Comparison of ENCODE assay signal across 8 cellular contexts in genomic region chr15:72375501-72375845, GRCh38. TPM values are rescaled to one million over a fixed set of nuclear protein-coding genes. Genes with fewer than 3 reads are reported as not detected.
DNase-seq lines count a peak whose midpoint lies in the region; ATAC-seq and TF ChIP-seq lines count a peak whose summit lies in the region.

No MANE protein-coding gene starts in this region.

- in situ Hi-C loops in ACHN (cut with HindIII; ENCODE audit: low pct_ligation_motif_present, low pct_unique_long_range_greater_than_20kb, low sequenced_read_pairs): no loop called here

- DNase-seq in MCF 10A (ENCODE audit: unreplicated experiment): no peak
- peak; percentile 79 to 89 for DNase-seq in left lung
- peak in 15 of 49 donors; percentile 29 to 81 (median 64) for DNase-seq in substantia nigra (lab: John Stamatoyannopoulos, UW)
- no peak for DNase-seq in ACHN
- DNase-seq in activated effector memory CD4-positive, alpha-beta T cell treated with Interleukin-2 at 50 U/mL for 16 hours: no peak

- no peaks in the 10 kb centered on the region for H3K27me3 Mint-ChIP-seq in IgD-negative memory B cell
- H3K27me3 Mint-ChIP-seq in MCF 10A (ENCODE audit: insufficient read depth, unreplicated experiment): no peaks in the 10 kb centered on the region

- H3K27me3 ChIP-seq in left lung: no peaks in the 10 kb centered on the region

- POLR2A ChIA-PET in MCF 10A (lab: Yijun Ruan, JAX): interaction anchor here (0.6 to 3.0 kb wide), 33 partner anchors 8 to 680 kb away, joined by 3 to 27 read pairs (median 5); partner anchors contain the start of genes ARIH1, BBS4, CELF6 and HIGD2B

- no peaks in the 10 kb centered on the region for H3K9me3 ChIP-seq in left lung

- ATAC-seq in GM21717 (IDR thresholded peaks at IDR 0.05; ENCODE audit: unreplicated experiment) (peak; percentile 42), left lung (peak; percentile 85)

- peaks cover 0 to 1% (median 0%) of the 10 kb centered on the region in 3 donors for H3K9me3 Mint-ChIP-seq in IgD-negative memory B cell
- no peaks in the 10 kb centered on the region for H3K9me3 Mint-ChIP-seq in MCF 10A (ENCODE audit: unreplicated experiment)

- intact Hi-C loops in MCF 10A (cut with micrococcal nuclease) (no loop called here), left lung (cut with DNase I) (no loop called here)

- BruUV-seq in MCF 10A (replicated peaks; lab: Mats Ljungman, UMichigan): TSS peak; percentile 60

- CTCF ChIA-PET in MCF 10A (lab: Yijun Ruan, JAX): interaction anchor here (0.5 to 2.0 kb wide), 7 partner anchors 11 to 157 kb away, joined by 3 to 8 read pairs (median 3); no protein-coding TSS in a partner anchor

- TF ChIP-seq CTCF in MCF 10A (IDR thresholded peaks at IDR 0.05; ENCODE audit: unreplicated experiment) (no peak), left lung (IDR thresholded peaks at IDR 0.05) (no peak)

- H3K36me3 ChIP-seq in left lung: no peaks in the 10 kb centered on the region

- peak overlapping the region; percentile 97 for H3K4me3 ChIP-seq in GM08714 (ENCODE audit: low read length)
- H3K4me3 ChIP-seq in left lung: peak overlapping the region; percentile 61 to 75

- peak overlapping the region; percentile 91 to 94 for H3K27ac ChIP-seq in left lung
- H3K27ac ChIP-seq in substantia nigra (ENCODE audit: low read depth, low read length, poor library complexity, severe bottlenecking): peak overlapping the region; percentile 75

- H3K4me1 ChIP-seq in left lung: peaks cover 0 to 58% of the 10 kb centered on the region in 2 donors

- H3K27ac Mint-ChIP-seq in IgD-negative memory B cell (peak overlapping the region; percentile 97 to 99 (median 98)), MCF 10A (ENCODE audit: low read depth, unreplicated experiment) (peak overlapping the region; percentile 95)

- peaks cover 43 to 50% (median 49%) of the 10 kb centered on the region in 3 donors for H3K4me1 Mint-ChIP-seq in IgD-negative memory B cell
- H3K4me1 Mint-ChIP-seq in MCF 10A (ENCODE audit: insufficient read depth, unreplicated experiment): peaks cover 18% of the 10 kb centered on the region

- H3K36me3 Mint-ChIP-seq in IgD-negative memory B cell: peaks cover 4% of the 10 kb centered on the region
- peaks cover 24% of the 10 kb centered on the region for H3K36me3 Mint-ChIP-seq in MCF 10A (ENCODE audit: insufficient read depth, unreplicated experiment)

- H3K4me3 Mint-ChIP-seq in IgD-negative memory B cell (peak overlapping the region; percentile 91 to 100 (median 96)), MCF 10A (ENCODE audit: unreplicated experiment) (peak overlapping the region; percentile 92)

RNA-seq across cellular contexts. Expression of gene HEXA, which starts 0.3 kb away (rescaled TPM):
- polyA plus RNA-seq in IgD-negative memory B cell: 102 TPM
- total RNA-seq in MCF 10A (2022) (87.5 and 110 TPM in 2 replicates), left lung (100 to 1,000 TPM; 184 to 193 TPM)

RNA-seq across cellular contexts. Expression of gene TMEM202, which starts 22.6 kb away (rescaled TPM):
- polyA plus RNA-seq in IgD-negative memory B cell: not detected
- not detected in 2 replicates for total RNA-seq in MCF 10A (2022)
- not detected for total RNA-seq in left lung

RNA-seq across cellular contexts. Expression of gene CELF6, which starts 55.5 kb away (rescaled TPM):
- polyA plus RNA-seq in IgD-negative memory B cell: 0.19 TPM
- total RNA-seq in MCF 10A (2022): 0.26 and 0.91 TPM in 2 replicates
- 1 to 10 TPM; 1.3 to 2.2 TPM for total RNA-seq in left lung

Comparison
In these comparisons a context has a peak if more than half of its experiments do, and no peak if none do; other contexts are left out.
1. DNase-seq: peak in left lung (2 of 2); none in MCF 10A (single experiment), ACHN (single experiment) and activated effector memory CD4-positive, alpha-beta T cell treated with Interleukin-2 at 50 U/mL for 16 hours (single experiment).